In the genomic region with DNA sequence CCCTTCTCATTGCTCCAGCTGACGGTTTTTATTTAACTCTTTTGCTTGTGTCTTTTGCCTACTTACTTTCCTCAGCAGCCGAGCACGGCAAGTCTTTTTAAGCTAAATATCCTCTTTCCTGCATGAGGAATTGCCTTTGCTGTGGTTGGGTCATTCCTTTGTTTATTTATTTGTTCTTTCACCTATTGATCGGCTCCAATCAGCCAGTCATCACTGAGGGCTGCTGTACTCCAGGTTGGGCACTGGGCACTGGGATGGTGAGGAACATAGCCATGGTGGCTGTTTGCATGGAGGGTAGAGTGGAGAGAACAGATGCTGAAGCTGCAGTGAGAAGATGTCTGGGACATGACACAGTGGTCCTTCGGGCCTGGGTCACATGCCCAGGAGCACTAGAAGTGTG, we compare ENCODE assay signal across 28 cellular contexts.
"Had no signal": no experiment of that assay in that cellular context is flagged by ENCODE, and none has a peak within 500 bp of the region (broad histone marks: within the 10 kb centered on the region; RNA-seq: fewer than 3 reads in every experiment).

No MANE protein-coding gene starts in this region.

- DNase-seq: activated CD4-positive, alpha-beta T cell treated with anti-CD3 and anti-CD28 coated beads, Interleukin-2, amount 10 ng/mL, durations not matched to agents 24 days and 14 days; activated CD4-positive, alpha-beta T cell treated with anti-CD3 and anti-CD28 coated beads, Interleukin-2, amount 50 U/mL, for 4 hours; activated CD8-positive, alpha-beta T cell treated with anti-CD3 and anti-CD28 coated beads for 36 hours; activated effector memory CD4-positive, alpha-beta T cell treated with anti-CD3 and anti-CD28 coated beads, Interleukin-2, amount 50 U/mL, for 16 hours; activated naive CD4-positive, alpha-beta T cell; activated naive CD4-positive, alpha-beta T cell treated with anti-CD3 and anti-CD28 coated beads, Interleukin-2, amount 50 U/mL, for 16 hours; activated naive CD8-positive, alpha-beta T cell treated with anti-CD3 and anti-CD28 coated beads for 36 hours; activated T-cell treated with anti-CD3 and anti-CD28 coated beads, Interleukin-2, amount 50 U/mL, for 1 hour; activated T-cell treated with anti-CD3 and anti-CD28 coated beads, Interleukin-2, amount 50 U/mL, for 72 hours; amniotic stem cell; body of pancreas; central memory CD4-positive, alpha-beta T cell; KBM-7; MV-4-11; NCI-H1092; NCI-H1436 treated with DMSO at 0.1 percent for 48 hours; NCI-H1694 treated with DMSO at 0.1 percent for 48 hours; NCI-H2029; NCI-H345; NCI-H524 treated with DMSO at 0.1 percent for 48 hours; OCI-M1; SHP77; SK-N-SH had no signal

- H3K27ac ChIP-seq: ascending aorta, body of pancreas, breast epithelium, SJSA1 had no signal

- H3K36me3 ChIP-seq: ascending aorta, breast epithelium had no signal

- H3K9me3 ChIP-seq: ascending aorta, body of pancreas, breast epithelium, SK-N-SH had no signal

- H3K4me3 ChIP-seq: ascending aorta, body of pancreas, breast epithelium, SJSA1 had no signal

- FAIRE-seq: TTC549 had no signal

- ATAC-seq: activated CD8-positive, alpha-beta T cell treated with anti-CD3 and anti-CD28 coated beads for 36 hours; activated T-cell treated with anti-CD3 and anti-CD28 coated beads, Interleukin-2, amount 50 U/mL, for 72 hours; activated T-helper 17 cell treated with anti-CD3 and anti-CD28 coated beads, Interleukin-2, amount 50 U/mL, for 72 hours; body of pancreas had no signal

- H3K4me1 ChIP-seq: ascending aorta, body of pancreas, breast epithelium had no signal

- H3K27me3 ChIP-seq: ascending aorta, body of pancreas, breast epithelium, SJSA1 had no signal
